In the genomic region with DNA sequence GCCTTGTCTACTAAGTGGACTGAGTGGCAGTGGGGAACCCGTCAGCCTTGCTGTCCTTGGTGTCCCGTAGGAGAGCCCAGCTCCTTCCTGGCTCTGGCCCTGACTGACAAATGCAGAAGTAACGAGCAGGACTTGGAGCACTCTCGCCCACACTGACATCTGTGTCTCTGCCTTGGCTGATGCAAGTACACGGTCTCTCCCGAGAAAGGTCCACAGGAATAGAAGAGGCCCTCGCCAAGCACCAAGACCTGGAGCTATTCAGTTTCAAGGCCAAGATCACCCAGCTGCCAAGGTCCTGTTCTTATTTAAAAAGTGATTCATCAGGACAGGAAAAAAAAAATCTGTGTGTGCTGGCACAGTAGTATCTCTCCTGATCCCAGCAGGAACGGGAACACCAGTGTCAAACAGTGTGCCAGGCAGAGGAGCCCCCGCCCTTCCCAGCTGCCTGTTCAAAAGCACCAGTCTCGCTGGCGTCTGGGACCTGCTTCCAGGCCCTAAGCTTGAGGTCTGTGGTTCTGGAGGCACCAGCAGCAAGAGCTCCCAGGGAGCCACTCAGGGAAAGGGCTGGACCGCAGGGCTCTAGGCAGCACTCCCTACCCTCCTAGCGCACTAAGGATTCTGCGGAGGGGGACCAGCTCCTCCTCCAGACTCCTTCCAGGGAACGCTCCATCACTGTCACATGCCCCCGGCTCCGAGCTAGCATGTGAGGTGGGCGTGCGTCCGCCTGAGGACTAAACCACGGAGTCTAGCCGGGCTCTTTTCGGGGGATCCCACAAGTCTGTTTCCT, we compare ENCODE assay signal across 17 cellular contexts.
DNase-seq lines count a peak whose midpoint lies in the region; ATAC-seq and TF ChIP-seq lines count a peak whose summit lies in the region.
"Had no signal": no experiment of that assay in that cellular context is flagged by ENCODE, and none has a peak within 500 bp of the region (broad histone marks: within the 10 kb centered on the region; RNA-seq: fewer than 3 reads in every experiment).

No MANE protein-coding gene starts in this region.

- H3K27me3 Mint-ChIP-seq in WTC11 (ENCODE audit: low read depth): peaks cover 7% of the 10 kb centered on the region

- H3K4me1 Mint-ChIP-seq in WTC11: peaks cover 35% of the 10 kb centered on the region
- H3K4me1 Mint-ChIP-seq: activated CD4-positive, alpha-beta T cell treated with anti-CD3 and anti-CD28 coated beads, Interleukin-2, amount 10 ng/mL, durations not matched to agents 7 days and 5 days; T-helper 17 cell had no signal

- peaks cover 16% of the 10 kb centered on the region for H3K9me3 Mint-ChIP-seq in WTC11
- H3K9me3 Mint-ChIP-seq: activated CD4-positive, alpha-beta T cell treated with anti-CD3 and anti-CD28 coated beads, Interleukin-2, amount 10 ng/mL, durations not matched to agents 7 days and 5 days; HFFc6 had no signal

- TF ChIP-seq CTCF in WTC11 (IDR thresholded peaks at IDR 0.05): no peak

- POLR2A ChIA-PET in WTC11 (lab: Charles Lee): no interaction called here

- DNase-seq in DMS 273 (lab: John Stamatoyannopoulos, UW; ENCODE audit: unreplicated experiment) (peak; percentile 28), DMS 273 treated with DMSO at 0.1 percent for 48 hours (lab: John Stamatoyannopoulos, UW) (no peak), WTC11 (ENCODE audit: low spot score) (no peak), globus pallidus (ENCODE audit: low spot score) (peak; percentile 29), stromal cell of bone marrow (ENCODE audit: low read depth) (peak; percentile 12), DMS79 (lab: John Stamatoyannopoulos, UW) (no peak), NCI-H2081 (lab: John Stamatoyannopoulos, UW) (no peak)
- DNase-seq: activated CD4-positive, alpha-beta T cell treated with anti-CD3 and anti-CD28 coated beads, Interleukin-2, amount 10 ng/mL, durations not matched to agents 7 days and 5 days; activated T-cell treated with anti-CD3 and anti-CD28 coated beads, Interleukin-2, amount 50 U/mL, for 48 hours; HFFc6; NCI-H1105; NCI-H510A; Peyer's patch; T-helper 17 cell had no signal

- H3K27ac Mint-ChIP-seq in WTC11: no peak overlapping the region
- H3K27ac Mint-ChIP-seq: activated CD4-positive, alpha-beta T cell treated with anti-CD3 and anti-CD28 coated beads, Interleukin-2, amount 10 ng/mL, durations not matched to agents 7 days and 5 days; HFFc6; nephron; T-helper 17 cell had no signal

- H3K4me3 Mint-ChIP-seq in WTC11: no peak overlapping the region
- H3K4me3 Mint-ChIP-seq: activated CD4-positive, alpha-beta T cell treated with anti-CD3 and anti-CD28 coated beads, Interleukin-2, amount 10 ng/mL, durations not matched to agents 7 days and 5 days; HFFc6; T-helper 17 cell had no signal

- peaks cover 13% of the 10 kb centered on the region for H3K36me3 Mint-ChIP-seq in WTC11
- H3K36me3 Mint-ChIP-seq: brain had no signal

- peak; percentile 40 for ATAC-seq in WTC11
- ATAC-seq in HG03432 (IDR thresholded peaks at IDR 0.05; ENCODE audit: unreplicated experiment): no peak
- ATAC-seq: T-helper 17 cell had no signal

- CTCF ChIA-PET in WTC11 (lab: Charles Lee): interaction anchor here (1.2 to 1.3 kb wide), 2 partner anchors 13 to 17 kb away, joined by 3 to 4 read pairs; no protein-coding TSS in a partner anchor

TF ChIP-seq in WTC11, 78 proteins besides CTCF, POLR2A, EP300 and RAD21:
- TF ChIP-seq ATF6 (CRISPR knock-in tag; IDR thresholded peaks at IDR 0.05): no peak
- TF ChIP-seq ZNF232 (CRISPR knock-in tag; IDR thresholded peaks at IDR 0.05): no peak
- TF ChIP-seq, protein P1, sequence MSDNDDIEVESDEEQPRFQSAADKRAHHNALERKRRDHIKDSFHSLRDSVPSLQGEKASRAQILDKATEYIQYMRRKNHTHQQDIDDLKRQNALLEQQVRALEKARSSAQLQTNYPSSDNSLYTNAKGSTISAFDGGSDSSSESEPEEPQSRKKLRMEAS (CRISPR knock-in tag; IDR thresholded peaks at IDR 0.05): no peak
- TF ChIP-seq NFE2L1 (CRISPR knock-in tag; IDR thresholded peaks at IDR 0.05): no peak
- TF ChIP-seq ZNF317 (CRISPR knock-in tag; IDR thresholded peaks at IDR 0.05; ENCODE audit: borderline replicate concordance, low read depth): no peak
- no peak for TF ChIP-seq ATF1 (CRISPR knock-in tag; IDR thresholded peaks at IDR 0.05)
- TF ChIP-seq NR3C1 (CRISPR knock-in tag; conservative IDR thresholded peaks at IDR 0.05; ENCODE audit: low read depth): no peak

Comparison
In these comparisons a context has a peak if more than half of its experiments do, and no peak if none do; other contexts are left out.
1. DNase-seq: peak in DMS 273 (single experiment), globus pallidus (single experiment) and stromal cell of bone marrow (single experiment); none in DMS 273 treated with DMSO at 0.1 percent for 48 hours (single experiment), WTC11 (single experiment), DMS79 (single experiment) and NCI-H2081 (0 of 2).